ENCODE assay signal across 8 cellular contexts in genomic region chr12:108850854-108851573, GRCh38. TPM values are rescaled to one million over a fixed set of nuclear protein-coding genes. Genes with fewer than 3 reads are reported as not detected.
A peak's percentile ranks its signal among the peaks of the same experiment; 100 is the strongest.
DNase-seq lines count a peak whose midpoint lies in the region; ATAC-seq and TF ChIP-seq lines count a peak whose summit lies in the region.

No MANE protein-coding gene starts in this region.

- intact Hi-C loops in adrenal gland (cut with DNase I): no loop called here
- intact Hi-C loops in right lobe of liver (cut with DNase I): no loop called here
- intact Hi-C loops in Caco-2 (cut with micrococcal nuclease; ENCODE audit: unreplicated experiment): no loop called here

- no peaks in the 10 kb centered on the region for H3K9me3 Mint-ChIP-seq in Caco-2 (ENCODE audit: unreplicated experiment)
- H3K9me3 Mint-ChIP-seq in activated CD4-positive, alpha-beta T cell treated with anti-CD3 and anti-CD28 coated beads, Interleukin-2, amount 10 ng/mL, durations not matched to agents 7 days and 5 days: no peaks in the 10 kb centered on the region

- CTCF ChIA-PET in Caco-2 (lab: Charles Lee): interaction anchor here (0.6 to 0.7 kb wide), 2 partner anchors 15 to 38 kb away, joined by 3 to 4 read pairs; no protein-coding TSS in a partner anchor
- CTCF ChIA-PET in activated CD4-positive, alpha-beta T cell treated with anti-CD3 and anti-CD28 coated beads, Interleukin-2, amount 10 ng/mL, durations not matched to agents 7 days and 5 days (lab: Charles Lee): interaction anchor here (0.6 to 3.2 kb wide), 6 partner anchors 8 to 233 kb away, joined by 3 to 18 read pairs (median 4); no protein-coding TSS in a partner anchor

- TF ChIP-seq POLR2A in adrenal gland (IDR thresholded peaks at IDR 0.05) (no peak), right lobe of liver (IDR thresholded peaks at IDR 0.05) (no peak)

- H3K36me3 ChIP-seq in adrenal gland (replicated peaks in 1 of 2): peaks cover 0 to 38% of the 10 kb centered on the region in 2 donors
- H3K36me3 ChIP-seq in right lobe of liver: peaks cover 0 to 21% (median 0%) of the 10 kb centered on the region in 4 donors
- peaks cover 2% of the 10 kb centered on the region; the same call in 1 of the 2 replicates for H3K36me3 ChIP-seq in Caco-2 (ENCODE audit: control insufficient read depth, insufficient read depth, low read length)

- H3K27me3 Mint-ChIP-seq in Caco-2 (ENCODE audit: insufficient read depth, unreplicated experiment): no peaks in the 10 kb centered on the region
- H3K27me3 Mint-ChIP-seq in activated CD4-positive, alpha-beta T cell treated with anti-CD3 and anti-CD28 coated beads, Interleukin-2, amount 10 ng/mL, durations not matched to agents 7 days and 5 days: no peaks in the 10 kb centered on the region

- POLR2A ChIA-PET in Caco-2 (lab: Charles Lee): interaction anchor here (0.7 kb wide), 2 partner anchors 120 to 206 kb away, joined by 3 to 4 read pairs; partner anchors contain the start of gene CORO1C
- POLR2A ChIA-PET in activated CD4-positive, alpha-beta T cell treated with anti-CD3 and anti-CD28 coated beads, Interleukin-2, amount 10 ng/mL, durations not matched to agents 7 days and 5 days (lab: Charles Lee): no interaction called here

- no peak overlapping the region for H3K27ac Mint-ChIP-seq in Caco-2 (ENCODE audit: unreplicated experiment)
- H3K27ac Mint-ChIP-seq in activated CD4-positive, alpha-beta T cell treated with anti-CD3 and anti-CD28 coated beads, Interleukin-2, amount 10 ng/mL, durations not matched to agents 7 days and 5 days: no peak overlapping the region

- no TSS peak for BruUV-seq in Caco-2 (replicated peaks; lab: Mats Ljungman, UMichigan)

- DNase-seq in adrenal gland (peak in 4 of 7 donors; percentile 58 to 84 (median 60)), right lobe of liver (peak in 1 of 3 donors; percentile 56), Caco-2 (no peak), DMS153 treated with DMSO at 0.1 percent for 48 hours (lab: John Stamatoyannopoulos, UW; ENCODE audit: unreplicated experiment) (no peak), cortex of kidney (lab: John Stamatoyannopoulos, UW) (no peak)
- no peak for DNase-seq in activated CD4-positive, alpha-beta T cell treated with anti-CD3 and anti-CD28 coated beads, Interleukin-2, amount 10 ng/mL, durations not matched to agents 7 days and 5 days

- peaks cover 15 to 67% of the 10 kb centered on the region in 2 donors for H3K4me1 ChIP-seq in adrenal gland (replicated peaks in 1 of 2)
- peaks cover 0 to 38% (median 9%) of the 10 kb centered on the region in 4 donors for H3K4me1 ChIP-seq in right lobe of liver
- H3K4me1 ChIP-seq in Caco-2: peaks cover 22% of the 10 kb centered on the region

- TF ChIP-seq CTCF in adrenal gland (IDR thresholded peaks at IDR 0.05): no peak
- no peak for TF ChIP-seq CTCF in right lobe of liver (IDR thresholded peaks at IDR 0.05)
- TF ChIP-seq CTCF in Caco-2 (IDR thresholded peaks at IDR 0.05; ENCODE audit: insufficient read depth in 1 of 2, low read depth in 1 of 2, low read length in 1 of 2, severe bottlenecking in 1 of 2, unreplicated experiment in 1 of 2): no peak

- H3K4me3 Mint-ChIP-seq in Caco-2 (ENCODE audit: unreplicated experiment): no peak overlapping the region
- no peak overlapping the region for H3K4me3 Mint-ChIP-seq in activated CD4-positive, alpha-beta T cell treated with anti-CD3 and anti-CD28 coated beads, Interleukin-2, amount 10 ng/mL, durations not matched to agents 7 days and 5 days

- WGBS in adrenal gland, 4 donors: 41 to 68% (median 57%) methylated on average over 8 to 9 of the region's 9 CpGs
- 47% methylated on average over 4 of the region's 9 CpGs for WGBS in right lobe of liver (ENCODE audit: insufficient coverage, low coverage, low lambda C conversion rate, missing lambda C conversion rate)

- H3K27me3 ChIP-seq in adrenal gland (no peaks in the 10 kb centered on the region), right lobe of liver (no peaks in the 10 kb centered on the region), Caco-2 (replicated peaks; ENCODE audit: control insufficient read depth, insufficient read depth, low read length) (no peaks in the 10 kb centered on the region)

- H3K27ac ChIP-seq in adrenal gland (peak overlapping the region in 2 of 5 donors; percentile 59 to 91), right lobe of liver (peak overlapping the region in 2 of 3 donors; percentile 55 to 94)

- peaks cover 54% of the 10 kb centered on the region for H3K36me3 Mint-ChIP-seq in Caco-2 (ENCODE audit: insufficient read depth, unreplicated experiment)
- peaks cover 36% of the 10 kb centered on the region for H3K36me3 Mint-ChIP-seq in activated CD4-positive, alpha-beta T cell treated with anti-CD3 and anti-CD28 coated beads, Interleukin-2, amount 10 ng/mL, durations not matched to agents 7 days and 5 days (ENCODE audit: low read depth)

- no peaks in the 10 kb centered on the region for H3K9me3 ChIP-seq in adrenal gland (replicated peaks in 1 of 3)
- no peaks in the 10 kb centered on the region for H3K9me3 ChIP-seq in right lobe of liver
- no peaks in the 10 kb centered on the region for H3K9me3 ChIP-seq in Caco-2

- peaks cover 31% of the 10 kb centered on the region for H3K4me1 Mint-ChIP-seq in Caco-2 (ENCODE audit: low read depth, unreplicated experiment)
- H3K4me1 Mint-ChIP-seq in activated CD4-positive, alpha-beta T cell treated with anti-CD3 and anti-CD28 coated beads, Interleukin-2, amount 10 ng/mL, durations not matched to agents 7 days and 5 days: peaks cover 26% of the 10 kb centered on the region

- ATAC-seq in GM19025 (IDR thresholded peaks at IDR 0.05; ENCODE audit: low read depth, unreplicated experiment) (peak; percentile 63), HG03135 (IDR thresholded peaks at IDR 0.05; ENCODE audit: unreplicated experiment) (peak; percentile 59), right lobe of liver (peak; percentile 30 to 65 (median 48))

- H3K4me3 ChIP-seq in adrenal gland (no peak overlapping the region), right lobe of liver (no peak overlapping the region), Caco-2 (ENCODE audit: low read depth, low read length) (no peak overlapping the region)

RNA-seq across cellular contexts. Expression of gene SSH1, which starts 6.4 kb away (rescaled TPM):
- total RNA-seq in adrenal gland (10 to 100 TPM; 12.8 to 40.1 (median 24.9) TPM), right lobe of liver (10 to 100 TPM in 5 of 6 experiments, 1 to 10 TPM in 1; 9.8 to 17.6 (median 15.7) TPM), Caco-2 (2022) (26.0 and 27.7 TPM in 2 replicates)
- 1 to 10 TPM; 5.3 to 9.4 (median 7.8) TPM for polyA plus RNA-seq in adrenal gland
- total RNA-seq in activated CD4-positive, alpha-beta T cell treated with anti-CD3 and anti-CD28 coated beads, Interleukin-2, amount 10 ng/mL, durations not matched to agents 7 days and 5 days: 10 to 100 TPM; 24.2 to 27.4 TPM

RNA-seq across cellular contexts. Expression of gene DAO, which starts 28.9 kb away (rescaled TPM):
- total RNA-seq in adrenal gland (not detected), right lobe of liver (10 to 100 TPM; 26.7 to 70.2 (median 45.0) TPM), Caco-2 (2022) (not detected in 2 replicates)
- polyA plus RNA-seq in adrenal gland: not detected
- total RNA-seq in activated CD4-positive, alpha-beta T cell treated with anti-CD3 and anti-CD28 coated beads, Interleukin-2, amount 10 ng/mL, durations not matched to agents 7 days and 5 days: not detected

Comparison
In these comparisons a context has a peak if more than half of its experiments do, and no peak if none do; other contexts are left out.
1. DNase-seq: peak in adrenal gland (4 of 7); none in Caco-2 (0 of 2), activated CD4-positive, alpha-beta T cell treated with anti-CD3 and anti-CD28 coated beads, Interleukin-2, amount 10 ng/mL, durations not matched to agents 7 days and 5 days (single experiment), DMS153 treated with DMSO at 0.1 percent for 48 hours (single experiment) and cortex of kidney (single experiment).
2. RNA of gene DAO, which starts 28.9 kb away (total RNA-seq): 26.7 to 70.2 TPM in right lobe of liver; not detected in Caco-2, not detected in activated CD4-positive, alpha-beta T cell treated with anti-CD3 and anti-CD28 coated beads, Interleukin-2, amount 10 ng/mL, durations not matched to agents 7 days and 5 days and not detected in adrenal gland; every median in the first group is over 10 times any median in the second.
3. Peak in every context shown above with its lines, with median percentiles within 50 percentile points of each other: ATAC-seq.